ENCODE assay signal across 2 cellular contexts in the genomic region with DNA sequence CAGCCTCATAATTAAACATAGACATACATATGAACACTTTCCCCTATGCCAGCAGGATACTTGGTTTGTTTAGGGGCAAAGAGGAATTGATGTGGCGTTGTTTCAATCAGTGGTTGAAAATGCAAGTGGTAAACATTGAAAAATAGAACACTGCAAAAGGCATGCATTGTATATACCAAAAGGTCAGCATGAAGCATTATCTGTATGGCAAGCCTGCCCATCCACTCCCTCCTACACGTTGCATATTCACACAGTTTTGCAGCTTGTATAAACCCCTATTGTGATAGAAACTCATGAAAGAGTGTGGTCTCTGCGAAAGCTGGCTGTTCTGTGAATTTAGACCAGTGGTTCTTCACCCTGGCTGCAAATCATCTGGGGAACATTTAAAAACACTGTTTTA.
TF ChIP-seq lines count a peak whose summit lies in the region.

No MANE protein-coding gene starts in this region.

TF ChIP-seq in IMR-90, 13 proteins besides CTCF, POLR2A, EP300 and RAD21 (continued from another document):
- TF ChIP-seq BHLHE40 (IDR thresholded peaks at IDR 0.05; ENCODE audit: low read depth, low read length) (no peak), SMC3 (IDR thresholded peaks at IDR 0.05; ENCODE audit: low read depth, low read length) (no peak), RFX5 (IDR thresholded peaks at IDR 0.05; ENCODE audit: low read depth, low read length) (no peak), RCOR1 (IDR thresholded peaks at IDR 0.05; ENCODE audit: insufficient replicate concordance, low read length) (no peak), MXI1 (IDR thresholded peaks at IDR 0.05; ENCODE audit: borderline replicate concordance, low read depth, low read length) (no peak), NFE2L2 (IDR thresholded peaks at IDR 0.05; ENCODE audit: low read depth, low read length) (no peak), FOS (IDR thresholded peaks at IDR 0.05; ENCODE audit: low read depth, low read length) (no peak), MAZ (IDR thresholded peaks at IDR 0.05; ENCODE audit: borderline replicate concordance, low read depth, low read length) (no peak), CEBPB (IDR thresholded peaks at IDR 0.05; ENCODE audit: low read depth, low read length) (no peak)
- TF ChIP-seq, protein P1, sequence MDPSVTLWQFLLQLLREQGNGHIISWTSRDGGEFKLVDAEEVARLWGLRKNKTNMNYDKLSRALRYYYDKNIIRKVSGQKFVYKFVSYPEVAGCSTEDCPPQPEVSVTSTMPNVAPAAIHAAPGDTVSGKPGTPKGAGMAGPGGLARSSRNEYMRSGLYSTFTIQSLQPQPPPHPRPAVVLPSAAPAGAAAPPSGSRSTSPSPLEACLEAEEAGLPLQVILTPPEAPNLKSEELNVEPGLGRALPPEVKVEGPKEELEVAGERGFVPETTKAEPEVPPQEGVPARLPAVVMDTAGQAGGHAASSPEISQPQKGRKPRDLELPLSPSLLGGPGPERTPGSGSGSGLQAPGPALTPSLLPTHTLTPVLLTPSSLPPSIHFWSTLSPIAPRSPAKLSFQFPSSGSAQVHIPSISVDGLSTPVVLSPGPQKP (IDR thresholded peaks at IDR 0.05; ENCODE audit: borderline replicate concordance, low read depth, low read length), result no peak

TF ChIP-seq in SK-N-SH treated with all-trans-retinoic acid at 6 μM for 48 hours, 23 proteins besides CTCF, POLR2A, EP300 and RAD21 (continued from another document):
- TF ChIP-seq CSRNP3 (CRISPR knock-in tag; IDR thresholded peaks at IDR 0.05) (no peak), PPARA (CRISPR knock-in tag; IDR thresholded peaks at IDR 0.05; ENCODE audit: borderline replicate concordance) (no peak), BACH2 (CRISPR knock-in tag; IDR thresholded peaks at IDR 0.05; ENCODE audit: borderline replicate concordance) (no peak), OSR1 (CRISPR knock-in tag; IDR thresholded peaks at IDR 0.05) (no peak), ZC3H10 (CRISPR knock-in tag; IDR thresholded peaks at IDR 0.05) (no peak)
- TF ChIP-seq, protein P2, sequence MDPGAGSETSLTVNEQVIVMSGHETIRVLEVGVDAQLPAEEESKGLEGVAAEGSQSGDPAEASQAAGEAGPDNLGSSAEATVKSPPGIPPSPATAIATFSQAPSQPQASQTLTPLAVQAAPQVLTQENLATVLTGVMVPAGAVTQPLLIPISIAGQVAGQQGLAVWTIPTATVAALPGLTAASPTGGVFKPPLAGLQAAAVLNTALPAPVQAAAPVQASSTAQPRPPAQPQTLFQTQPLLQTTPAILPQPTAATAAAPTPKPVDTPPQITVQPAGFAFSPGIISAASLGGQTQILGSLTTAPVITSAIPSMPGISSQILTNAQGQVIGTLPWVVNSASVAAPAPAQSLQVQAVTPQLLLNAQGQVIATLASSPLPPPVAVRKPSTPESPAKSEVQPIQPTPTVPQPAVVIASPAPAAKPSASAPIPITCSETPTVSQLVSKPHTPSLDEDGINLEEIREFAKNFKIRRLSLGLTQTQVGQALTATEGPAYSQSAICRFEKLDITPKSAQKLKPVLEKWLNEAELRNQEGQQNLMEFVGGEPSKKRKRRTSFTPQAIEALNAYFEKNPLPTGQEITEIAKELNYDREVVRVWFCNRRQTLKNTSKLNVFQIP (CRISPR knock-in tag; IDR thresholded peaks at IDR 0.05; ENCODE audit: borderline replicate concordance, low read depth), result no peak
TF ChIP-seq in SK-N-SH treated with all-trans-retinoic acid at 6 μM for 48 hours: peak in this region for 0.
